Comparison of ENCODE assay signal across 8 cellular contexts in genomic region chr16:57736419-57737281, GRCh38. TPM values are rescaled to one million over a fixed set of nuclear protein-coding genes. Genes with fewer than 3 reads are reported as not detected.
DNase-seq lines count a peak whose midpoint lies in the region; ATAC-seq and TF ChIP-seq lines count a peak whose summit lies in the region.

No MANE protein-coding gene starts in this region.

- no peaks in the 10 kb centered on the region for H3K36me3 ChIP-seq in HCT116 (ENCODE audit: control insufficient read depth in 1 of 2, insufficient read depth in 2 of 2, low read length in 2 of 2)
- H3K36me3 ChIP-seq in PC-3 (ENCODE audit: low read depth, low read length): no peaks in the 10 kb centered on the region

- H3K9ac ChIP-seq in HCT116 (ENCODE audit: low read length) (peak overlapping the region; percentile 94), PC-3 (ENCODE audit: low read length) (peak overlapping the region; percentile 82)

- TF ChIP-seq POLR2A in HCT116 (IDR thresholded peaks at IDR 0.05; ENCODE audit: borderline replicate concordance, extremely low read depth, insufficient read depth, insufficient read length): no peak

- H3K9me2 ChIP-seq in HCT116 (ENCODE audit: insufficient read depth) (no peaks in the 10 kb centered on the region), PC-3 (replicated peaks; ENCODE audit: low read length) (no peaks in the 10 kb centered on the region)

- H3K4me1 Mint-ChIP-seq in activated naive CD4-positive, alpha-beta T cell treated with anti-CD3 and anti-CD28 coated beads for 36 hours (ENCODE audit: low read depth): peaks cover 19% of the 10 kb centered on the region

- BruUV-seq in HCT116 (replicated peaks; lab: Mats Ljungman, UMichigan) (no TSS peak), PC-3 (replicated peaks; lab: Mats Ljungman, UMichigan) (no TSS peak)

- no peak; the same call in 1 of the 2 replicates for TF ChIP-seq RAD21 in HCT116 (IDR thresholded peaks at IDR 0.05; ENCODE audit: low read depth)

- H3K27me3 ChIP-seq in HCT116 (ENCODE audit: insufficient read depth, low read length) (no peaks in the 10 kb centered on the region), PC-3 (ENCODE audit: low read length) (no peaks in the 10 kb centered on the region)

- peaks cover 11% of the 10 kb centered on the region for H3K9me3 Mint-ChIP-seq in activated naive CD4-positive, alpha-beta T cell treated with anti-CD3 and anti-CD28 coated beads for 36 hours

- H3K27ac ChIP-seq in HCT116 (ENCODE audit: low read depth, low read length) (peak overlapping the region; percentile 45), PC-3 (ENCODE audit: low read length) (peak overlapping the region; percentile 6; the same call in 1 of the 2 replicates)

- POLR2A ChIA-PET in HCT116 (lab: Charles Lee): no interaction called here
- POLR2A ChIA-PET in PC-3 (lab: Charles Lee; ENCODE audit: unreplicated experiment): no interaction called here

- H3K4me1 ChIP-seq in HCT116 (ENCODE audit: control insufficient read depth in 1 of 2, insufficient read depth in 2 of 2, low read length in 2 of 2) (peaks cover 8 to 24% of the 10 kb centered on the region in 2 experiments), PC-3 (ENCODE audit: insufficient read depth, low read length) (peaks cover 14% of the 10 kb centered on the region)

- H3K4me3 ChIP-seq in HCT116 (replicated peaks in 1 of 2; ENCODE audit: low read depth in 1 of 2, low read length in 2 of 2) (peak overlapping the region; percentile 87 to 91), PC-3 (ENCODE audit: low read length) (peak overlapping the region; percentile 87)

- H3K27ac Mint-ChIP-seq in activated naive CD4-positive, alpha-beta T cell treated with anti-CD3 and anti-CD28 coated beads for 36 hours: peak overlapping the region; percentile 96

- H4K20me1 ChIP-seq in HCT116 (ENCODE audit: insufficient read depth): no peaks in the 10 kb centered on the region
- H4K20me1 ChIP-seq in PC-3 (ENCODE audit: low read length): no peaks in the 10 kb centered on the region

- intact Hi-C loops in HCT116 (cut with micrococcal nuclease): loop anchor here (5.0 kb wide), 1 partner anchor 144 kb away; no protein-coding TSS in a partner anchor
- intact Hi-C loops in PC-3 (cut with micrococcal nuclease): no loop called here
- intact Hi-C loops in activated naive CD4-positive, alpha-beta T cell treated with anti-CD3 and anti-CD28 coated beads for 36 hours (cut with micrococcal nuclease): loop anchor here (5.0 kb wide), 3 partner anchors 274 to 846 kb away; partner anchors contain the start of genes CSNK2A2 and POLR2C

- peak overlapping the region; percentile 93 for H3K4me2 ChIP-seq in HCT116 (ENCODE audit: low read length)
- peak overlapping the region; percentile 99 for H3K4me2 ChIP-seq in PC-3 (ENCODE audit: low read length)

- CTCF ChIA-PET in HCT116 (lab: Charles Lee): interaction anchor here (0.9 to 2.5 kb wide), 3 partner anchors 69 to 161 kb away, joined by 3 to 10 read pairs (median 3); no protein-coding TSS in a partner anchor
- CTCF ChIA-PET in PC-3 (lab: Charles Lee): interaction anchor here (0.5 kb wide), 1 partner anchor 265 kb away, joined by 3 read pairs; no protein-coding TSS in a partner anchor
- CTCF ChIA-PET in activated naive CD4-positive, alpha-beta T cell treated with anti-CD3 and anti-CD28 coated beads for 36 hours (lab: Charles Lee): interaction anchor here (0.7 to 2.8 kb wide), 13 partner anchors 10 to 1224 kb away, joined by 3 to 14 read pairs (median 3); no protein-coding TSS in a partner anchor

- DNase-seq in Ammon's horn (ENCODE audit: low spot score) (peak; percentile 75), HCT116 (ENCODE audit: low read depth, low spot score) (no peak), PC-3 (peak; percentile 59), germinal center (ENCODE audit: low spot score) (peak; percentile 19), omental fat pad (ENCODE audit: low spot score) (no peak), amniotic stem cell (lab: John Stamatoyannopoulos, UW) (no peak)
- peak; percentile 68 for DNase-seq in activated naive CD4-positive, alpha-beta T cell treated with anti-CD3 and anti-CD28 coated beads for 36 hours

- RAD21 ChIA-PET in HCT116 (lab: Charles Lee; ENCODE audit: low non-redundant PET in 1 of 2, low total read pairs in 2 of 2, uncharacterized antibody in 2 of 2, unreplicated experiment in 2 of 2): interaction anchor here (0.8 to 1.3 kb wide), 3 partner anchors 145 to 161 kb away, joined by 3 to 5 read pairs (median 3); no protein-coding TSS in a partner anchor

- peak; percentile 20 to 35 (median 25); a peak in 3 of 6 replicates for TF ChIP-seq CTCF in HCT116 (IDR thresholded peaks at IDR 0.05 in 2 of 3, conservative IDR thresholded peaks at IDR 0.05 in 1 of 3; ENCODE audit: borderline replicate concordance in 1 of 3, insufficient read depth in 1 of 3, low read depth in 2 of 3, low read length in 2 of 3)
- no peak; the same call in 1 of the 2 replicates for TF ChIP-seq CTCF in PC-3 (conservative IDR thresholded peaks at IDR 0.05; ENCODE audit: low read depth, low read length)
- peak in 1 of 3 donors; percentile 8 for TF ChIP-seq CTCF in omental fat pad (IDR thresholded peaks at IDR 0.05)

- H3K79me2 ChIP-seq in HCT116 (ENCODE audit: insufficient read depth, low read length): peaks cover 10% of the 10 kb centered on the region; the same call in 1 of the 2 replicates
- peaks cover 15% of the 10 kb centered on the region; the same call in 1 of the 2 replicates for H3K79me2 ChIP-seq in PC-3 (ENCODE audit: low read length)

- H3K27me3 Mint-ChIP-seq in activated naive CD4-positive, alpha-beta T cell treated with anti-CD3 and anti-CD28 coated beads for 36 hours (ENCODE audit: low read depth): no peaks in the 10 kb centered on the region

- H3K36me3 Mint-ChIP-seq in activated naive CD4-positive, alpha-beta T cell treated with anti-CD3 and anti-CD28 coated beads for 36 hours (ENCODE audit: low read depth): peaks cover 20% of the 10 kb centered on the region

- H3F3A ChIP-seq in PC-3 (ENCODE audit: low read length, unreplicated experiment): no peaks in the 10 kb centered on the region

- H2AFZ ChIP-seq in HCT116 (ENCODE audit: low read depth, low read length, poor library complexity, severe bottlenecking) (no peak overlapping the region), PC-3 (ENCODE audit: low read length) (peak overlapping the region; percentile 85)

- ATAC-seq in HCT116 (peak; percentile 29), PC-3 (peak; percentile 34), omental fat pad (ENCODE audit: low FRiP score) (peak; percentile 12), HG03139 (IDR thresholded peaks at IDR 0.05; ENCODE audit: unreplicated experiment) (no peak)

- H3K4me3 Mint-ChIP-seq in activated naive CD4-positive, alpha-beta T cell treated with anti-CD3 and anti-CD28 coated beads for 36 hours: peak overlapping the region; percentile 91

- no peaks in the 10 kb centered on the region for H3K9me3 ChIP-seq in HCT116 (ENCODE audit: control insufficient read depth in 1 of 2, insufficient read depth in 1 of 2, low read depth in 1 of 2, low read length in 2 of 2)
- H3K9me3 ChIP-seq in PC-3 (ENCODE audit: low read length): no peaks in the 10 kb centered on the region

TF ChIP-seq in HCT116, 20 proteins besides CTCF, POLR2A, EP300 and RAD21:
- peak; percentile 85 for TF ChIP-seq MAX (IDR thresholded peaks at IDR 0.05)
- TF ChIP-seq EGR1 (IDR thresholded peaks at IDR 0.05; ENCODE audit: low read depth): no peak

RNA-seq across cellular contexts. Expression of gene KATNB1, which starts 1.1 kb away (rescaled TPM):
- total RNA-seq in HCT116 (2021; ENCODE audit: unreplicated experiment): 32.2 TPM
- polyA plus RNA-seq in HCT116 (2012): 31.0 and 31.3 TPM in 2 replicates
- total RNA-seq in PC-3 (2014; rRNA removed): 37.7 and 50.9 TPM in 2 replicates
- total RNA-seq in activated naive CD4-positive, alpha-beta T cell treated with anti-CD3 and anti-CD28 coated beads for 36 hours: 10 to 100 TPM; 25.5 to 30.0 TPM
- total RNA-seq in omental fat pad: 10 to 100 TPM in 3 of 4 donors, 1 to 10 TPM in 1; 8.7 to 23.5 (median 14.1) TPM

RNA-seq across cellular contexts. Expression of gene DRC7, which starts 42.0 kb away (rescaled TPM):
- total RNA-seq in HCT116 (2021; ENCODE audit: unreplicated experiment) (0.91 TPM), PC-3 (2014; rRNA removed) (not detected in 2 replicates), omental fat pad (under 1 TPM in 1 of 4 donors, not detected in 3; 0.65 TPM)
- polyA plus RNA-seq in HCT116 (2012): 0.56 and 1.9 TPM in 2 replicates
- total RNA-seq in activated naive CD4-positive, alpha-beta T cell treated with anti-CD3 and anti-CD28 coated beads for 36 hours: under 1 TPM in 1 of 2 experiments, not detected in 1; 0.49 TPM

Comparison
In these comparisons a context has a peak if more than half of its experiments do, and no peak if none do; other contexts are left out.
1. DNase-seq: peak in Ammon's horn (single experiment), PC-3 (single experiment), activated naive CD4-positive, alpha-beta T cell treated with anti-CD3 and anti-CD28 coated beads for 36 hours (single experiment) and germinal center (single experiment); none in HCT116 (single experiment), omental fat pad (single experiment) and amniotic stem cell (single experiment).